Comparison of ENCODE assay signal across 1 cellular context in the genomic region with DNA sequence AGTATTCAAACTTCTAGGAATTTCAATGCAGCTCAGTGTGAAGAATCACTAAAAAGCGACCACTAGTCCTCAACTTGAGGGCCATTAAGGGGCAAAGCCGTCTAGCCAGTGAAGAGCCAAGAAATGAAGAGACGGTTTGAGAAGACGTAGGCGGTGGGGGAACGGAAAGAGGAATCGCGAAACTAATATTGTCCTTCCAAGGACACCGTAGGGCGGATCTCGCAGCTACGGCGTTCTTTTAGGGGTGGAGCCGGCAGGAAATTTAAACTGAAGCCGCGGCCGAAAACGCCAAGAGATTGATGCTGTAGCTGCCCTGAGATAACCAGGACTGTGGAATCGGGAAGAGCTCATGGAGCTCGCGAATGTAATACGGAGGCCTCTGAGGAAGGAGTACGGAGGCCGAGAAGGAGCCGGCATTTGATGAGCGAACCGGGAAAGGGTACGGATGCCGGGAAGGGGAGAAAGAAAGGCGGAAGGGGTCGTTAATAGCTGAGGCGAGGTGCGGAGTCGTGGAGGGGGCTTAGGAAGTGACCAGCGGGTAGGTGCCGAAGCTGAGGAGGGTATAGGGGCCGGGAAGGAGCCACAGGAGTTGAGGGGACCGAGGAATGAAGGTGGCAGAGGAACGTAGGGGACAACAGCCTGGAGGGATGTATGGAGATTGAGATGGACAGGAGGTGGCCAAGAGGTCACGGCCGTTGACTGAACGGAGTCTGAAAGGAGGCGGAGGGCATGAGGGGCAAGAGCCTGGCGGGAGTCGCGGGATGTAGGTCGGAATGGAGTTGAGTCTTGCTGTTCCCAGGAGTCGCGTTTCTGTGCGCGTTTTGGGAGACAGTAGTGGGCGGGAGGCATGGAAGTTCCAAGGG.
TF ChIP-seq lines count a peak whose summit lies in the region.

A gene with protein sequence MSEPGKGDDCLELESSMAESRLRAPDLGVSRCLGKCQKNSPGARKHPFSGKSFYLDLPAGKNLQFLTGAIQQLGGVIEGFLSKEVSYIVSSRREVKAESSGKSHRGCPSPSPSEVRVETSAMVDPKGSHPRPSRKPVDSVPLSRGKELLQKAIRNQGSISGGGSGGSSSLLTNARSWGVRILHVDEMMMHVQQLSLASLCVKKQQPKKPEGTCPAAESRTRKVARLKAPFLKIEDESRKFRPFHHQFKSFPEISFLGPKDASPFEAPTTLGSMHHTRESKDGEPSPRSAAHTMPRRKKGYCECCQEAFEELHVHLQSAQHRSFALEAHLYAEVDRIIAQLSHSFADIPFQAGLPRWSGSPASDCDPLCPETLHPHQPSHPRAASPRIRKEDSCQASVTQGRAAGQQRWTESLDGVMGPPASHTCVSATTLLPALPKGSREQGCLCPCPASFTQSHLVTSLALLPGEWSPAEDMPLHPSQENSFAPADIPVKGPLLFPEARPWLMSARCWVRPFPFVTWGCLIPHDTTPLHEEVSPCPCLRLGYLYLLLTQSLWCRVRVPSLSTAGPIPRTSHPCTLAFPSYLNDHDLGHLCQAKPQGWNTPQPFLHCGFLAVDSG (plus strand): TSS at position 265 of the 863 bp plus-strand sequence. CDS start 156 bp downstream, at position 421.

TF ChIP-seq in HepG2, 621 proteins besides CTCF, POLR2A, EP300 and RAD21 (continued from another document and continues in another):
- TF ChIP-seq ZMYM2 (CRISPR knock-in tag; IDR thresholded peaks at IDR 0.05) = 0 out of 2 replicates have a peak, but pooled peaks have one; percentile 56
- TF ChIP-seq, protein P1, sequence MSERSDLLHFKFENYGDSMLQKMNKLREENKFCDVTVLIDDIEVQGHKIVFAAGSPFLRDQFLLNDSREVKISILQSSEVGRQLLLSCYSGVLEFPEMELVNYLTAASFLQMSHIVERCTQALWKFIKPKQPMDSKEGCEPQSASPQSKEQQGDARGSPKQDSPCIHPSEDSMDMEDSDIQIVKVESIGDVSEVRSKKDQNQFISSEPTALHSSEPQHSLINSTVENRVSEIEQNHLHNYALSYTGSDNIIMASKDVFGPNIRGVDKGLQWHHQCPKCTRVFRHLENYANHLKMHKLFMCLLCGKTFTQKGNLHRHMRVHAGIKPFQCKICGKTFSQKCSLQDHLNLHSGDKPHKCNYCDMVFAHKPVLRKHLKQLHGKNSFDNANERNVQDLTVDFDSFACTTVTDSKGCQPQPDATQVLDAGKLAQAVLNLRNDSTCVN (CRISPR knock-in tag; IDR thresholded peaks at IDR 0.05; ENCODE audit: borderline replicate concordance) = peak; percentile 85; the same call in 1 of the 2 replicates
- TF ChIP-seq ZNF253 (CRISPR knock-in tag; IDR thresholded peaks at IDR 0.05; ENCODE audit: borderline replicate concordance) = no peak; the same call in 1 of the 2 replicates
- TF ChIP-seq DMAP1 (CRISPR knock-in tag; IDR thresholded peaks at IDR 0.05) = peak; percentile 78; the same call in 1 of the 2 replicates
- TF ChIP-seq ZNF572 (CRISPR knock-in tag; IDR thresholded peaks at IDR 0.05) = peak; percentile 99
- TF ChIP-seq, protein P2, sequence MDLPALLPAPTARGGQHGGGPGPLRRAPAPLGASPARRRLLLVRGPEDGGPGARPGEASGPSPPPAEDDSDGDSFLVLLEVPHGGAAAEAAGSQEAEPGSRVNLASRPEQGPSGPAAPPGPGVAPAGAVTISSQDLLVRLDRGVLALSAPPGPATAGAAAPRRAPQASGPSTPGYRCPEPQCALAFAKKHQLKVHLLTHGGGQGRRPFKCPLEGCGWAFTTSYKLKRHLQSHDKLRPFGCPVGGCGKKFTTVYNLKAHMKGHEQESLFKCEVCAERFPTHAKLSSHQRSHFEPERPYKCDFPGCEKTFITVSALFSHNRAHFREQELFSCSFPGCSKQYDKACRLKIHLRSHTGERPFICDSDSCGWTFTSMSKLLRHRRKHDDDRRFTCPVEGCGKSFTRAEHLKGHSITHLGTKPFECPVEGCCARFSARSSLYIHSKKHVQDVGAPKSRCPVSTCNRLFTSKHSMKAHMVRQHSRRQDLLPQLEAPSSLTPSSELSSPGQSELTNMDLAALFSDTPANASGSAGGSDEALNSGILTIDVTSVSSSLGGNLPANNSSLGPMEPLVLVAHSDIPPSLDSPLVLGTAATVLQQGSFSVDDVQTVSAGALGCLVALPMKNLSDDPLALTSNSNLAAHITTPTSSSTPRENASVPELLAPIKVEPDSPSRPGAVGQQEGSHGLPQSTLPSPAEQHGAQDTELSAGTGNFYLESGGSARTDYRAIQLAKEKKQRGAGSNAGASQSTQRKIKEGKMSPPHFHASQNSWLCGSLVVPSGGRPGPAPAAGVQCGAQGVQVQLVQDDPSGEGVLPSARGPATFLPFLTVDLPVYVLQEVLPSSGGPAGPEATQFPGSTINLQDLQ (CRISPR knock-in tag; IDR thresholded peaks at IDR 0.05) = peak; percentile 0; the same call in 1 of the 2 replicates
- no peak for TF ChIP-seq ZNF101 (CRISPR knock-in tag; IDR thresholded peaks at IDR 0.05; ENCODE audit: borderline replicate concordance, low read depth)
- TF ChIP-seq ZEB1 (IDR thresholded peaks at IDR 0.05; ENCODE audit: insufficient replicate concordance, low read depth) = peak; percentile 16
- TF ChIP-seq ZKSCAN8 (CRISPR knock-in tag; IDR thresholded peaks at IDR 0.05; ENCODE audit: borderline replicate concordance) = 0 out of 2 replicates have a peak, but pooled peaks have one; percentile 25
- TF ChIP-seq, protein P3, sequence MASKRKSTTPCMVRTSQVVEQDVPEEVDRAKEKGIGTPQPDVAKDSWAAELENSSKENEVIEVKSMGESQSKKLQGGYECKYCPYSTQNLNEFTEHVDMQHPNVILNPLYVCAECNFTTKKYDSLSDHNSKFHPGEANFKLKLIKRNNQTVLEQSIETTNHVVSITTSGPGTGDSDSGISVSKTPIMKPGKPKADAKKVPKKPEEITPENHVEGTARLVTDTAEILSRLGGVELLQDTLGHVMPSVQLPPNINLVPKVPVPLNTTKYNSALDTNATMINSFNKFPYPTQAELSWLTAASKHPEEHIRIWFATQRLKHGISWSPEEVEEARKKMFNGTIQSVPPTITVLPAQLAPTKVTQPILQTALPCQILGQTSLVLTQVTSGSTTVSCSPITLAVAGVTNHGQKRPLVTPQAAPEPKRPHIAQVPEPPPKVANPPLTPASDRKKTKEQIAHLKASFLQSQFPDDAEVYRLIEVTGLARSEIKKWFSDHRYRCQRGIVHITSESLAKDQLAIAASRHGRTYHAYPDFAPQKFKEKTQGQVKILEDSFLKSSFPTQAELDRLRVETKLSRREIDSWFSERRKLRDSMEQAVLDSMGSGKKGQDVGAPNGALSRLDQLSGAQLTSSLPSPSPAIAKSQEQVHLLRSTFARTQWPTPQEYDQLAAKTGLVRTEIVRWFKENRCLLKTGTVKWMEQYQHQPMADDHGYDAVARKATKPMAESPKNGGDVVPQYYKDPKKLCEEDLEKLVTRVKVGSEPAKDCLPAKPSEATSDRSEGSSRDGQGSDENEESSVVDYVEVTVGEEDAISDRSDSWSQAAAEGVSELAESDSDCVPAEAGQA (IDR thresholded peaks at IDR 0.05; ENCODE audit: low read depth) = no peak; the same call in 1 of the 2 replicates
- TF ChIP-seq, protein P3 (CRISPR knock-in tag; IDR thresholded peaks at IDR 0.05; ENCODE audit: borderline replicate concordance) = no peak
- TF ChIP-seq, protein P4, sequence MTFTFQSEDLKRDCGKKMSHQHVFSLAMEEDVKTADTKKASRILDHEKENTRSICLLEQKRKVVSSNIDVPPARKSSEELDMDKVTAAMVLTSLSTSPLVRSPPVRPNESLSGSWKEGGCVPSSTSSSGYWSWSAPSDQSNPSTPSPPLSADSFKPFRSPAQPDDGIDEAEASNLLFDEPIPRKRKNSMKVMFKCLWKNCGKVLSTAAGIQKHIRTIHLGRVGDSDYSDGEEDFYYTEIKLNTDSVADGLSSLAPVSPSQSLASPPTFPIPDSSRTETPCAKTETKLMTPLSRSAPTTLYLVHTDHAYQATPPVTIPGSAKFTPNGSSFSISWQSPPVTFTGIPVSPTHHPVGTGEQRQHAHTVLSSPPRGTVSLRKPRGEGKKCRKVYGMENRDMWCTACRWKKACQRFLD (CRISPR knock-in tag; IDR thresholded peaks at IDR 0.05; ENCODE audit: borderline replicate concordance) = peak; percentile 96
- no peak for TF ChIP-seq IKZF1 (IDR thresholded peaks at IDR 0.05)
- TF ChIP-seq CC2D1A (CRISPR knock-in tag; IDR thresholded peaks at IDR 0.05) = peak; percentile 77; the same call in 1 of the 2 replicates
- TF ChIP-seq, protein P5, sequence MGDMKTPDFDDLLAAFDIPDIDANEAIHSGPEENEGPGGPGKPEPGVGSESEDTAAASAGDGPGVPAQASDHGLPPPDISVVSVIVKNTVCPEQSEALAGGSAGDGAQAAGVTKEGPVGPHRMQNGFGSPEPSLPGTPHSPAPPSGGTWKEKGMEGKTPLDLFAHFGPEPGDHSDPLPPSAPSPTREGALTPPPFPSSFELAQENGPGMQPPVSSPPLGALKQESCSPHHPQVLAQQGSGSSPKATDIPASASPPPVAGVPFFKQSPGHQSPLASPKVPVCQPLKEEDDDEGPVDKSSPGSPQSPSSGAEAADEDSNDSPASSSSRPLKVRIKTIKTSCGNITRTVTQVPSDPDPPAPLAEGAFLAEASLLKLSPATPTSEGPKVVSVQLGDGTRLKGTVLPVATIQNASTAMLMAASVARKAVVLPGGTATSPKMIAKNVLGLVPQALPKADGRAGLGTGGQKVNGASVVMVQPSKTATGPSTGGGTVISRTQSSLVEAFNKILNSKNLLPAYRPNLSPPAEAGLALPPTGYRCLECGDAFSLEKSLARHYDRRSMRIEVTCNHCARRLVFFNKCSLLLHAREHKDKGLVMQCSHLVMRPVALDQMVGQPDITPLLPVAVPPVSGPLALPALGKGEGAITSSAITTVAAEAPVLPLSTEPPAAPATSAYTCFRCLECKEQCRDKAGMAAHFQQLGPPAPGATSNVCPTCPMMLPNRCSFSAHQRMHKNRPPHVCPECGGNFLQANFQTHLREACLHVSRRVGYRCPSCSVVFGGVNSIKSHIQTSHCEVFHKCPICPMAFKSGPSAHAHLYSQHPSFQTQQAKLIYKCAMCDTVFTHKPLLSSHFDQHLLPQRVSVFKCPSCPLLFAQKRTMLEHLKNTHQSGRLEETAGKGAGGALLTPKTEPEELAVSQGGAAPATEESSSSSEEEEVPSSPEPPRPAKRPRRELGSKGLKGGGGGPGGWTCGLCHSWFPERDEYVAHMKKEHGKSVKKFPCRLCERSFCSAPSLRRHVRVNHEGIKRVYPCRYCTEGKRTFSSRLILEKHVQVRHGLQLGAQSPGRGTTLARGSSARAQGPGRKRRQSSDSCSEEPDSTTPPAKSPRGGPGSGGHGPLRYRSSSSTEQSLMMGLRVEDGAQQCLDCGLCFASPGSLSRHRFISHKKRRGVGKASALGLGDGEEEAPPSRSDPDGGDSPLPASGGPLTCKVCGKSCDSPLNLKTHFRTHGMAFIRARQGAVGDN (CRISPR knock-in tag; IDR thresholded peaks at IDR 0.05) = peak; percentile 84
- peak; percentile 56; the same call in 1 of the 2 replicates for TF ChIP-seq NCOR1 (IDR thresholded peaks at IDR 0.05; ENCODE audit: borderline replicate concordance, low read length)
- TF ChIP-seq ZNF326 (CRISPR knock-in tag; IDR thresholded peaks at IDR 0.05; ENCODE audit: borderline replicate concordance) = no peak
- TF ChIP-seq POLR2G (IDR thresholded peaks at IDR 0.05; ENCODE audit: low read depth, low read length) = peak; percentile 83
- peak; percentile 82; the same call in 1 of the 2 replicates for TF ChIP-seq REL (CRISPR knock-in tag; conservative IDR thresholded peaks at IDR 0.05)
- TF ChIP-seq, protein P6, sequence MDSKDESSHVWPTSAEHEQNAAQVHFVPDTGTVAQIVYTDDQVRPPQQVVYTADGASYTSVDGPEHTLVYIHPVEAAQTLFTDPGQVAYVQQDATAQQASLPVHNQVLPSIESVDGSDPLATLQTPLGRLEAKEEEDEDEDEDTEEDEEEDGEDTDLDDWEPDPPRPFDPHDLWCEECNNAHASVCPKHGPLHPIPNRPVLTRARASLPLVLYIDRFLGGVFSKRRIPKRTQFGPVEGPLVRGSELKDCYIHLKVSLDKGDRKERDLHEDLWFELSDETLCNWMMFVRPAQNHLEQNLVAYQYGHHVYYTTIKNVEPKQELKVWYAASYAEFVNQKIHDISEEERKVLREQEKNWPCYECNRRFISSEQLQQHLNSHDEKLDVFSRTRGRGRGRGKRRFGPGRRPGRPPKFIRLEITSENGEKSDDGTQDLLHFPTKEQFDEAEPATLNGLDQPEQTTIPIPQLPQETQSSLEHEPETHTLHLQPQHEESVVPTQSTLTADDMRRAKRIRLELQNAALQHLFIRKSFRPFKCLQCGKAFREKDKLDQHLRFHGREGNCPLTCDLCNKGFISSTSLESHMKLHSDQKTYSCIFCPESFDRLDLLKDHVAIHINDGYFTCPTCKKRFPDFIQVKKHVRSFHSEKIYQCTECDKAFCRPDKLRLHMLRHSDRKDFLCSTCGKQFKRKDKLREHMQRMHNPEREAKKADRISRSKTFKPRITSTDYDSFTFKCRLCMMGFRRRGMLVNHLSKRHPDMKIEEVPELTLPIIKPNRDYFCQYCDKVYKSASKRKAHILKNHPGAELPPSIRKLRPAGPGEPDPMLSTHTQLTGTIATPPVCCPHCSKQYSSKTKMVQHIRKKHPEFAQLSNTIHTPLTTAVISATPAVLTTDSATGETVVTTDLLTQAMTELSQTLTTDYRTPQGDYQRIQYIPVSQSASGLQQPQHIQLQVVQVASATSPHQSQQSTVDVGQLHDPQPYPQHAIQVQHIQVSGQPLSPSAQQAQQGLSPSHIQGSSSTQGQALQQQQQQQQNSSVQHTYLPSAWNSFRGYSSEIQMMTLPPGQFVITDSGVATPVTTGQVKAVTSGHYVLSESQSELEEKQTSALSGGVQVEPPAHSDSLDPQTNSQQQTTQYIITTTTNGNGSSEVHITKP (CRISPR knock-in tag; IDR thresholded peaks at IDR 0.05; ENCODE audit: low read depth) = peak; percentile 70; the same call in 1 of the 2 replicates
- no peak for TF ChIP-seq DNMT3B (CRISPR knock-in tag; conservative IDR thresholded peaks at IDR 0.05)
